ENCODE assay signal across 16 cellular contexts in genomic region chr16:78127130-78127529, GRCh38. TPM values are rescaled to one million over a fixed set of nuclear protein-coding genes. Genes with fewer than 3 reads are reported as not detected.
DNase-seq lines count a peak whose midpoint lies in the region; ATAC-seq and TF ChIP-seq lines count a peak whose summit lies in the region.
"Had no signal": no experiment of that assay in that cellular context is flagged by ENCODE, and none has a peak within 500 bp of the region (broad histone marks: within the 10 kb centered on the region; RNA-seq: fewer than 3 reads in every experiment).

No MANE protein-coding gene starts in this region.

- H3K4me3 Mint-ChIP-seq in CD4-positive, alpha-beta T cell, result no peak overlapping the region
- H3K4me3 Mint-ChIP-seq in stimulated activated effector memory CD8-positive, alpha-beta T cell treated with anti-CD3 and anti-CD28 coated beads, Interleukin-12 subunit alpha, Interleukin-12 subunit beta, amount 100 ng/mL, for 72 hours, result no peak overlapping the region
- H3K4me3 Mint-ChIP-seq: brain, T-cell had no signal

- peaks cover 4% of the 10 kb centered on the region for H3K4me1 Mint-ChIP-seq in CD4-positive, alpha-beta T cell (ENCODE audit: low read depth)
- peaks cover 6% of the 10 kb centered on the region for H3K4me1 Mint-ChIP-seq in stimulated activated effector memory CD8-positive, alpha-beta T cell treated with anti-CD3 and anti-CD28 coated beads, Interleukin-12 subunit alpha, Interleukin-12 subunit beta, amount 100 ng/mL, for 72 hours

- WGBS in SK-N-SH (ENCODE audit: low lambda C conversion rate), result 44% methylated on average over 5 of the region's 5 CpGs

- peak overlapping the region; percentile 23 for H2AFZ ChIP-seq in SK-N-SH (ENCODE audit: low read depth)

- H3K27ac ChIP-seq in SK-N-SH (ENCODE audit: low read depth in 2 of 2, low read length in 1 of 2), result peak overlapping the region; percentile 61 to 74; a peak in 2 of 4 replicates
- H3K27ac ChIP-seq in stomach smooth muscle (ENCODE audit: low read length), result no peak overlapping the region
- no peak overlapping the region for H3K27ac ChIP-seq in CD4-positive, alpha-beta T cell (ENCODE audit: low read depth, low read length)
- H3K27ac ChIP-seq: transverse colon had no signal

- H3K36me3 ChIP-seq in SK-N-SH (replicated peaks in 1 of 2; ENCODE audit: control insufficient read depth in 1 of 2, insufficient read depth in 2 of 2, low read length in 1 of 2), result no peaks in the 10 kb centered on the region
- peaks cover 0 to 2% of the 10 kb centered on the region in 2 donors for H3K36me3 ChIP-seq in stomach smooth muscle (ENCODE audit: control insufficient read depth in 2 of 2, insufficient read depth in 2 of 2, low read length in 2 of 2)
- H3K36me3 ChIP-seq: transverse colon had no signal

- no peak for TF ChIP-seq EP300 in SK-N-SH (IDR thresholded peaks at IDR 0.05; ENCODE audit: borderline replicate concordance in 1 of 2, low read depth in 1 of 2, low read length in 1 of 2)

- no peak for TF ChIP-seq RAD21 in SK-N-SH (IDR thresholded peaks at IDR 0.05; ENCODE audit: low read length)

- no peak overlapping the region for H3K27ac Mint-ChIP-seq in CD4-positive, alpha-beta T cell
- H3K27ac Mint-ChIP-seq in stimulated activated effector memory CD8-positive, alpha-beta T cell treated with anti-CD3 and anti-CD28 coated beads, Interleukin-12 subunit alpha, Interleukin-12 subunit beta, amount 100 ng/mL, for 72 hours, result no peak overlapping the region
- H3K27ac Mint-ChIP-seq: brain, T-cell had no signal

- DNase-seq in NCI-H1092 treated with DMSO at 0.1 percent for 48 hours (lab: John Stamatoyannopoulos, UW) (peak; percentile 9), NCI-H1092 (lab: John Stamatoyannopoulos, UW) (no peak), SK-N-SH (no peak), fibroblast of villous mesenchyme (ENCODE audit: low read depth) (peak; percentile 67)
- no peak for DNase-seq in CD4-positive, alpha-beta T cell
- no peak for DNase-seq in stimulated activated effector memory CD8-positive, alpha-beta T cell treated with anti-CD3 and anti-CD28 coated beads, Interleukin-12 subunit alpha, Interleukin-12 subunit beta, amount 100 ng/mL, for 72 hours (ENCODE audit: low spot score in 2 of 2)
- DNase-seq: activated CD4-positive, alpha-beta T cell treated with anti-CD3 and anti-CD28 coated beads for 48 hours; DND-41; NCI-H1694 treated with DMSO at 0.1 percent for 48 hours; T-cell; transverse colon had no signal

- no peaks in the 10 kb centered on the region for H4K20me1 ChIP-seq in SK-N-SH (ENCODE audit: insufficient read depth)

- 0 out of 2 replicates have a peak overlapping the region, but pooled peaks have one; percentile 2 for H3K4me2 ChIP-seq in SK-N-SH

- H3K79me2 ChIP-seq in SK-N-SH (ENCODE audit: insufficient read depth), result no peaks in the 10 kb centered on the region

- no peaks in the 10 kb centered on the region for H3K9me3 Mint-ChIP-seq in CD4-positive, alpha-beta T cell
- peaks cover 3% of the 10 kb centered on the region for H3K9me3 Mint-ChIP-seq in stimulated activated effector memory CD8-positive, alpha-beta T cell treated with anti-CD3 and anti-CD28 coated beads, Interleukin-12 subunit alpha, Interleukin-12 subunit beta, amount 100 ng/mL, for 72 hours

- no peaks in the 10 kb centered on the region for H3K27me3 Mint-ChIP-seq in CD4-positive, alpha-beta T cell
- H3K27me3 Mint-ChIP-seq: T-cell had no signal

- CTCF ChIA-PET in SK-N-SH (lab: Yijun Ruan, JAX), result interaction anchor here (1.2 kb wide), 1 partner anchor 27 kb away, joined by 3 read pairs; the partner anchor contains the start of gene WWOX
- CTCF ChIA-PET in CD4-positive, alpha-beta T cell (lab: Charles Lee), result no interaction called here

- no peak overlapping the region; a peak in 1 of 4 replicates for H3K4me3 ChIP-seq in SK-N-SH (ENCODE audit: low read depth in 2 of 2, low read length in 1 of 2)
- H3K4me3 ChIP-seq in fibroblast of villous mesenchyme (ENCODE audit: low read depth, low read length), result no peak overlapping the region
- H3K4me3 ChIP-seq in stomach smooth muscle (ENCODE audit: low read length in 2 of 2), result peak overlapping the region; percentile 18 to 23
- H3K4me3 ChIP-seq: transverse colon had no signal

- POLR2A ChIA-PET in SK-N-SH (lab: Yijun Ruan, JAX), result no interaction called here
- POLR2A ChIA-PET in CD4-positive, alpha-beta T cell (lab: Charles Lee), result no interaction called here

- ATAC-seq in HG03378 (IDR thresholded peaks at IDR 0.05; ENCODE audit: unreplicated experiment), result no peak
- ATAC-seq in CD4-positive, alpha-beta T cell (ENCODE audit: poor library complexity), result no peak
- no peak for ATAC-seq in stimulated activated effector memory CD8-positive, alpha-beta T cell treated with anti-CD3 and anti-CD28 coated beads, Interleukin-12 subunit alpha, Interleukin-12 subunit beta, amount 100 ng/mL, for 72 hours
- ATAC-seq: HCT116, HepG2, T-cell had no signal

- H3K9ac ChIP-seq in SK-N-SH (no peak overlapping the region), stomach smooth muscle (ENCODE audit: low read length in 2 of 2) (no peak overlapping the region)

- H3F3A ChIP-seq in SK-N-SH (replicated peaks; ENCODE audit: insufficient read depth), result no peaks in the 10 kb centered on the region

- H3K9me2 ChIP-seq in SK-N-SH, result no peaks in the 10 kb centered on the region

- intact Hi-C loops in CD4-positive, alpha-beta T cell (cut with DNase I, micrococcal nuclease), result no loop called here

- H3K36me3 Mint-ChIP-seq in CD4-positive, alpha-beta T cell (ENCODE audit: low read depth), result peaks cover 18% of the 10 kb centered on the region
- no peaks in the 10 kb centered on the region for H3K36me3 Mint-ChIP-seq in stimulated activated effector memory CD8-positive, alpha-beta T cell treated with anti-CD3 and anti-CD28 coated beads, Interleukin-12 subunit alpha, Interleukin-12 subunit beta, amount 100 ng/mL, for 72 hours

- peaks cover 5 to 10% of the 10 kb centered on the region in 2 experiments; a peak in 3 of 4 replicates for H3K4me1 ChIP-seq in SK-N-SH (ENCODE audit: control insufficient read depth in 1 of 2, insufficient read depth in 2 of 2, low read depth in 1 of 2, low read length in 1 of 2)
- H3K4me1 ChIP-seq in stomach smooth muscle (ENCODE audit: control insufficient read depth, insufficient read depth, low read length), result peaks cover 11% of the 10 kb centered on the region

- no peaks in the 10 kb centered on the region for H3K27me3 ChIP-seq in SK-N-SH (ENCODE audit: insufficient read depth)
- H3K27me3 ChIP-seq in stomach smooth muscle (ENCODE audit: control insufficient read depth in 1 of 2, insufficient read depth in 2 of 2, low read length in 2 of 2), result no peaks in the 10 kb centered on the region
- no peaks in the 10 kb centered on the region for H3K27me3 ChIP-seq in CD4-positive, alpha-beta T cell (ENCODE audit: control insufficient read depth, insufficient read depth, low read length)
- H3K27me3 ChIP-seq: transverse colon had no signal

- H3K9me3 ChIP-seq in SK-N-SH (no peaks in the 10 kb centered on the region), stomach smooth muscle (ENCODE audit: control insufficient read depth in 2 of 2, low read length in 2 of 2) (peaks cover 0 to 5% of the 10 kb centered on the region in 2 donors)
- no peaks in the 10 kb centered on the region for H3K9me3 ChIP-seq in CD4-positive, alpha-beta T cell (ENCODE audit: control insufficient read depth, low read length)
- H3K9me3 ChIP-seq: transverse colon had no signal

- TF ChIP-seq CTCF in SK-N-SH (IDR thresholded peaks at IDR 0.05) (no peak), fibroblast of villous mesenchyme (IDR thresholded peaks at IDR 0.05; ENCODE audit: insufficient read depth, low read depth, low read length) (no peak)
- TF ChIP-seq CTCF in CD4-positive, alpha-beta T cell (IDR thresholded peaks at IDR 0.05), result no peak

TF ChIP-seq in SK-N-SH, 30 proteins besides CTCF, POLR2A, EP300 and RAD21:
- TF ChIP-seq FOXJ3 (CRISPR knock-in tag; IDR thresholded peaks at IDR 0.05) (no peak), ZBTB33 (IDR thresholded peaks at IDR 0.05; ENCODE audit: borderline replicate concordance, low read depth) (no peak), RXRA (IDR thresholded peaks at IDR 0.05; ENCODE audit: borderline replicate concordance, low read depth) (0 out of 2 replicates have a peak, but pooled peaks have one; percentile 10)

RNA-seq across cellular contexts. Expression of gene WWOX, which starts 27.7 kb away (rescaled TPM):
- polyA plus RNA-seq in SK-N-SH (2012; rRNA removed), result 7.5 and 10.8 TPM in 2 replicates
- polyA plus RNA-seq in SK-N-SH (2012; cell fraction: cytosol; rRNA removed), result 8.0 and 9.2 TPM in 2 replicates
- polyA plus RNA-seq in SK-N-SH (2012; cell fraction: nucleus; rRNA removed), result 8.5 and 12.6 TPM in 2 replicates
- 8.2 and 10.6 TPM in 2 replicates for total RNA-seq in fibroblast of villous mesenchyme
- total RNA-seq in CD4-positive, alpha-beta T cell, result 10 to 100 TPM; 19.3 to 21.7 TPM

Comparison
In these comparisons a context has a peak if more than half of its experiments do, and no peak if none do; other contexts are left out.
1. DNase-seq: peak in NCI-H1092 treated with DMSO at 0.1 percent for 48 hours (single experiment) and fibroblast of villous mesenchyme (single experiment); none in NCI-H1092 (single experiment), SK-N-SH (single experiment), CD4-positive, alpha-beta T cell (0 of 10) and stimulated activated effector memory CD8-positive, alpha-beta T cell treated with anti-CD3 and anti-CD28 coated beads, Interleukin-12 subunit alpha, Interleukin-12 subunit beta, amount 100 ng/mL, for 72 hours (0 of 2).
2. H3K27ac ChIP-seq: peak in SK-N-SH (2 of 2); none in stomach smooth muscle (single experiment) and CD4-positive, alpha-beta T cell (single experiment).
3. H3K4me3 ChIP-seq: peak in stomach smooth muscle (2 of 2); none in SK-N-SH (0 of 2) and fibroblast of villous mesenchyme (single experiment).